9 cellular contexts compared by ENCODE assay signal in genomic region chr3:156382458-156383346, GRCh38.
DNase-seq lines count a peak whose midpoint lies in the region; ATAC-seq and TF ChIP-seq lines count a peak whose summit lies in the region.
"Had no signal": no experiment of that assay in that cellular context is flagged by ENCODE, and none has a peak within 500 bp of the region (broad histone marks: within the 10 kb centered on the region; RNA-seq: fewer than 3 reads in every experiment).

No MANE protein-coding gene starts in this region.

- peaks cover 7% of the 10 kb centered on the region for H3K4me1 Mint-ChIP-seq in mesothelial cell of epicardium
- H3K4me1 Mint-ChIP-seq: central memory CD8-positive, alpha-beta T cell had no signal

- no peak overlapping the region for H3K4me3 Mint-ChIP-seq in mesothelial cell of epicardium
- H3K4me3 Mint-ChIP-seq: central memory CD8-positive, alpha-beta T cell had no signal

- H3K4me3 ChIP-seq in astrocyte of the spinal cord (ENCODE audit: low read depth, low read length) = no peak overlapping the region

- TF ChIP-seq CTCF in astrocyte of the spinal cord (IDR thresholded peaks at IDR 0.05; ENCODE audit: low read depth, low read length) (peak; percentile 80), mesothelial cell of epicardium (IDR thresholded peaks at IDR 0.05; ENCODE audit: unreplicated experiment) (peak; percentile 43)

- no peak overlapping the region for H3K27ac Mint-ChIP-seq in mesothelial cell of epicardium

- DNase-seq in SHP77 treated with DMSO at 0.1 percent for 48 hours (lab: John Stamatoyannopoulos, UW) (peak; percentile 10), SHP77 (lab: John Stamatoyannopoulos, UW) (no peak), NAMALWA (ENCODE audit: low spot score) (peak; percentile 63), astrocyte of the spinal cord (ENCODE audit: low read depth, low spot score) (peak; percentile 33), mesothelial cell of epicardium (ENCODE audit: low spot score in 2 of 2, unreplicated experiment in 2 of 2) (no peak), pons (ENCODE audit: low spot score) (no peak)
- DNase-seq in stimulated activated naive CD4-positive, alpha-beta T cell treated with Interleukin-2 at 50 U/mL for 16 hours (lab: John Stamatoyannopoulos, UW) = no peak

- in situ Hi-C loops in astrocyte of the spinal cord (cut with HindIII; ENCODE audit: low sequenced_read_pairs) = no loop called here

- ATAC-seq in GM21447 (IDR thresholded peaks at IDR 0.05; ENCODE audit: unreplicated experiment) = peak; percentile 55

- no peaks in the 10 kb centered on the region for H3K9me3 Mint-ChIP-seq in mesothelial cell of epicardium
- H3K9me3 Mint-ChIP-seq: central memory CD8-positive, alpha-beta T cell had no signal

- H3K27me3 Mint-ChIP-seq in mesothelial cell of epicardium (ENCODE audit: low read depth) = no peaks in the 10 kb centered on the region

- no peaks in the 10 kb centered on the region for H3K36me3 Mint-ChIP-seq in mesothelial cell of epicardium

Comparison
In these comparisons a context has a peak if more than half of its experiments do, and no peak if none do; other contexts are left out.
1. DNase-seq: peak in SHP77 treated with DMSO at 0.1 percent for 48 hours (single experiment), NAMALWA (single experiment) and astrocyte of the spinal cord (single experiment); none in SHP77 (0 of 2), mesothelial cell of epicardium (0 of 2), stimulated activated naive CD4-positive, alpha-beta T cell treated with Interleukin-2 at 50 U/mL for 16 hours (single experiment) and pons (single experiment).